Comparison of ENCODE assay signal across 26 cellular contexts in the genomic region with DNA sequence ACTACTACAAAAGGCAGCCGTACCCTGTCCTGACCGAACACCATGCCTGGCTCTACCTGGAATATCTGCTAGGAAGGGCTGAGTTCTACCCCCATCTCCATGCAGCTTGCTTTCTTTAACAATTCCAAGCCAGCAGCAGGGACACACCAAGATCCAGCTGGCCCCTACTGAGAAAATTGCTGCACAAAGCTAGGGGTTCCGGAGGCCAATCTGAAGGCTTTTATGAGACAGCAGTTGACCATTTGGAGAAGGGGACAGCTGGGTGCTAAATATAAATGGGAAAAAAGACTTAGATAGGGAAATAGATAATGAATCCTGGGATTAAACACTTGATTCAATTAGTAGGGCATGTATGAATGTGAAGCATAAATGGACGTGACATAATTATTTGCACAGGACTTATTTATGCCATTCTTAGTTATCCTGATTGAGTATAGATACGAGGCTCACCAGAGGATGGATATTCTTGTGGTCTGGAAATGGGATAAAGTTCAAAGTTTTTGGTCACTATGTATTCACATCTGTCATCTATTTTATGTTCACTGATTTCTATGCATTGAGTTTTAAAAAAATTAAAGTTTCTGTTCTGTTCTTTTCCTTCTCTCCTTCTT.
DNase-seq lines count a peak whose midpoint lies in the region; ATAC-seq and TF ChIP-seq lines count a peak whose summit lies in the region.
"Had no signal": no experiment of that assay in that cellular context is flagged by ENCODE, and none has a peak within 500 bp of the region (broad histone marks: within the 10 kb centered on the region; RNA-seq: fewer than 3 reads in every experiment).

No MANE protein-coding gene starts in this region.

- no peak for TF ChIP-seq CTCF in glutamatergic neuron (IDR thresholded peaks at IDR 0.05; ENCODE audit: partially characterized antibody, unreplicated experiment)

- H3K36me3 ChIP-seq in SJCRH30 (no peaks in the 10 kb centered on the region), aorta (ENCODE audit: control insufficient read depth in 1 of 2, insufficient read depth in 2 of 2, low read length in 1 of 2) (no peaks in the 10 kb centered on the region)
- H3K36me3 ChIP-seq: BLaER1 treated with 17β-estradiol and CSF1 and Interleukin-3, amounts not matched to agents 10 nM and 100 nM had no signal

- 93% methylated on average over 5 of the region's 5 CpGs for WGBS in aorta, 2 donors

- peaks cover 4% of the 10 kb centered on the region for H3K36me3 Mint-ChIP-seq in glutamatergic neuron (ENCODE audit: unreplicated experiment)
- H3K36me3 Mint-ChIP-seq: IgD-negative memory B cell had no signal

- peaks cover 9% of the 10 kb centered on the region for H3K4me1 ChIP-seq in SJCRH30
- H3K4me1 ChIP-seq in aorta (ENCODE audit: control insufficient read depth in 1 of 2, insufficient read depth in 2 of 2, low read length in 2 of 2) = no peaks in the 10 kb centered on the region
- H3K4me1 ChIP-seq: A549 had no signal

- H3K27ac Mint-ChIP-seq in glutamatergic neuron (ENCODE audit: unreplicated experiment) = peak overlapping the region; percentile 75
- H3K27ac Mint-ChIP-seq: CD4-positive, alpha-beta T cell; GM23338; H9; IgD-negative memory B cell; T-helper 17 cell had no signal

- H3K27me3 ChIP-seq in SJCRH30 = no peaks in the 10 kb centered on the region
- no peaks in the 10 kb centered on the region for H3K27me3 ChIP-seq in aorta (ENCODE audit: control insufficient read depth in 1 of 2, insufficient read depth in 2 of 2, low read length in 1 of 2)
- H3K27me3 ChIP-seq: BLaER1 treated with 17β-estradiol and CSF1 and Interleukin-3, amounts not matched to agents 10 nM and 100 nM had no signal

- H3K27me3 Mint-ChIP-seq in glutamatergic neuron (ENCODE audit: unreplicated experiment) = no peaks in the 10 kb centered on the region
- H3K27me3 Mint-ChIP-seq: CD4-positive, alpha-beta T cell; T-helper 17 cell had no signal

- H3K9me3 Mint-ChIP-seq in glutamatergic neuron (ENCODE audit: unreplicated experiment) = peaks cover 4% of the 10 kb centered on the region
- H3K9me3 Mint-ChIP-seq: GM23338, H9 had no signal

- peaks cover 15% of the 10 kb centered on the region for H3K4me1 Mint-ChIP-seq in glutamatergic neuron (ENCODE audit: low read depth, unreplicated experiment)
- H3K4me1 Mint-ChIP-seq: IgD-negative memory B cell had no signal

- ATAC-seq in HG03520 (IDR thresholded peaks at IDR 0.05; ENCODE audit: unreplicated experiment) (no peak), aorta (ENCODE audit: low FRiP score) (no peak)
- ATAC-seq: A549, GM23338, T-helper 17 cell had no signal

- H3K4me3 ChIP-seq in SJCRH30 = no peak overlapping the region
- no peak overlapping the region for H3K4me3 ChIP-seq in aorta (ENCODE audit: low read length in 2 of 2)
- H3K4me3 ChIP-seq: A549; BLaER1 treated with 17β-estradiol and CSF1 and Interleukin-3, amounts not matched to agents 10 nM and 100 nM; GM23338; PC-9 had no signal

- H3K27ac ChIP-seq in SJCRH30 (no peak overlapping the region), aorta (ENCODE audit: low read depth in 1 of 2, low read length in 2 of 2) (no peak overlapping the region)
- H3K27ac ChIP-seq: A549; BLaER1 treated with 17β-estradiol and CSF1 and Interleukin-3, amounts not matched to agents 10 nM and 100 nM; HL-60; KMS-11; PC-9 had no signal

- H3K4me3 Mint-ChIP-seq in glutamatergic neuron (ENCODE audit: unreplicated experiment) = no peak overlapping the region
- H3K4me3 Mint-ChIP-seq: CD4-positive, alpha-beta T cell; GM23338; H9; IgD-negative memory B cell; T-helper 17 cell had no signal

- DNase-seq in NCI-H748 (lab: John Stamatoyannopoulos, UW; ENCODE audit: unreplicated experiment) = peak; percentile 39
- DNase-seq in NCI-H748 treated with DMSO at 0.1 percent for 48 hours (lab: John Stamatoyannopoulos, UW) = no peak
- DNase-seq in SJCRH30 = peak; percentile 19 to 29
- DNase-seq in glutamatergic neuron = no peak
- no peak for DNase-seq in medulla oblongata (ENCODE audit: extremely low spot score)
- DNase-seq in aorta = no peak
- DNase-seq: AML-193; CD4-positive, alpha-beta T cell; GDM1; H9; MM.1S; NCI-H187 treated with DMSO at 0.1 percent for 48 hours; NCI-H2171 treated with DMSO at 0.1 percent for 48 hours; NCI-H446 treated with DMSO at 0.1 percent for 48 hours; NCI-H774; PC-9; Right ventricle myocardium superior; SW 1271; T-helper 17 cell had no signal

- no peaks in the 10 kb centered on the region for H3K9me3 ChIP-seq in SJCRH30 (replicated peaks)
- H3K9me3 ChIP-seq in aorta (ENCODE audit: control insufficient read depth, low read length) = no peaks in the 10 kb centered on the region
- H3K9me3 ChIP-seq: A549 had no signal

- intact Hi-C loops in aorta (cut with DNase I) = no loop called here

Comparison
In these comparisons a context has a peak if more than half of its experiments do, and no peak if none do; other contexts are left out.
1. DNase-seq: peak in NCI-H748 (single experiment) and SJCRH30 (2 of 2); none in NCI-H748 treated with DMSO at 0.1 percent for 48 hours (single experiment), glutamatergic neuron (single experiment), medulla oblongata (single experiment) and aorta (0 of 2).